2 cellular contexts compared by ENCODE assay signal in genomic region chr14:35257809-35258208, GRCh38.
TF ChIP-seq lines count a peak whose summit lies in the region.

No MANE protein-coding gene starts in this region.

TF ChIP-seq in SK-N-SH, 30 proteins besides CTCF, POLR2A, EP300 and RAD21 (continued from another document):
- no peak for TF ChIP-seq MAX (IDR thresholded peaks at IDR 0.05; ENCODE audit: low read depth)
- TF ChIP-seq CHD2 (IDR thresholded peaks at IDR 0.05; ENCODE audit: low read length, partially characterized antibody) = no peak
- peak; percentile 21; the same call in 1 of the 2 replicates for TF ChIP-seq NFIC (IDR thresholded peaks at IDR 0.05; ENCODE audit: borderline replicate concordance)
- no peak for TF ChIP-seq USF2 (IDR thresholded peaks at IDR 0.05; ENCODE audit: borderline replicate concordance, low read depth, low read length)

TF ChIP-seq in SK-N-SH treated with all-trans-retinoic acid at 6 μM for 48 hours, 23 proteins besides CTCF, POLR2A, EP300 and RAD21 (continued from another document):
- TF ChIP-seq PATZ1 (CRISPR knock-in tag; IDR thresholded peaks at IDR 0.05; ENCODE audit: borderline replicate concordance) (no peak), ZFP30 (CRISPR knock-in tag; IDR thresholded peaks at IDR 0.05) (no peak)
